Comparison of ENCODE assay signal across 1 cellular context in the genomic region with DNA sequence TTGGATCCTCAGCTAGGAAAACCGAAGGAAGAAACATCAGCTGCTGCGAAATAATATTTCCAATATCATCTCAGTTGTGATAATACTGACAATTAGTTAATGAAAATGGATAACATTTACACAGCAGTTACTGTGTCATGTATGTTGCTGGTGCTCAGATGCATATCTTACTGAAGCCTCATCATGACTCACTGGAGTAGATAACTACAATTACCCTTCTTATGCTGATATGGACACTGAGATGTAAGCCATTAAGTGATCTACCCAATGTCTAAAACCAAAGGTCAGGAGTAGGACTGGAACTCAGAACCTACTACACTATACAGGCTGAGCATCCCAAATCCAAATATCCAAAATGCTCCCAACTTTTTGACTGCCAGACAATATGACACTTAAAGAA.
TF ChIP-seq lines count a peak whose summit lies in the region.

No MANE protein-coding gene starts in this region.

TF ChIP-seq in GM23338, 12 proteins besides CTCF, POLR2A, EP300 and RAD21 (continued from another document):
- TF ChIP-seq, protein P1, sequence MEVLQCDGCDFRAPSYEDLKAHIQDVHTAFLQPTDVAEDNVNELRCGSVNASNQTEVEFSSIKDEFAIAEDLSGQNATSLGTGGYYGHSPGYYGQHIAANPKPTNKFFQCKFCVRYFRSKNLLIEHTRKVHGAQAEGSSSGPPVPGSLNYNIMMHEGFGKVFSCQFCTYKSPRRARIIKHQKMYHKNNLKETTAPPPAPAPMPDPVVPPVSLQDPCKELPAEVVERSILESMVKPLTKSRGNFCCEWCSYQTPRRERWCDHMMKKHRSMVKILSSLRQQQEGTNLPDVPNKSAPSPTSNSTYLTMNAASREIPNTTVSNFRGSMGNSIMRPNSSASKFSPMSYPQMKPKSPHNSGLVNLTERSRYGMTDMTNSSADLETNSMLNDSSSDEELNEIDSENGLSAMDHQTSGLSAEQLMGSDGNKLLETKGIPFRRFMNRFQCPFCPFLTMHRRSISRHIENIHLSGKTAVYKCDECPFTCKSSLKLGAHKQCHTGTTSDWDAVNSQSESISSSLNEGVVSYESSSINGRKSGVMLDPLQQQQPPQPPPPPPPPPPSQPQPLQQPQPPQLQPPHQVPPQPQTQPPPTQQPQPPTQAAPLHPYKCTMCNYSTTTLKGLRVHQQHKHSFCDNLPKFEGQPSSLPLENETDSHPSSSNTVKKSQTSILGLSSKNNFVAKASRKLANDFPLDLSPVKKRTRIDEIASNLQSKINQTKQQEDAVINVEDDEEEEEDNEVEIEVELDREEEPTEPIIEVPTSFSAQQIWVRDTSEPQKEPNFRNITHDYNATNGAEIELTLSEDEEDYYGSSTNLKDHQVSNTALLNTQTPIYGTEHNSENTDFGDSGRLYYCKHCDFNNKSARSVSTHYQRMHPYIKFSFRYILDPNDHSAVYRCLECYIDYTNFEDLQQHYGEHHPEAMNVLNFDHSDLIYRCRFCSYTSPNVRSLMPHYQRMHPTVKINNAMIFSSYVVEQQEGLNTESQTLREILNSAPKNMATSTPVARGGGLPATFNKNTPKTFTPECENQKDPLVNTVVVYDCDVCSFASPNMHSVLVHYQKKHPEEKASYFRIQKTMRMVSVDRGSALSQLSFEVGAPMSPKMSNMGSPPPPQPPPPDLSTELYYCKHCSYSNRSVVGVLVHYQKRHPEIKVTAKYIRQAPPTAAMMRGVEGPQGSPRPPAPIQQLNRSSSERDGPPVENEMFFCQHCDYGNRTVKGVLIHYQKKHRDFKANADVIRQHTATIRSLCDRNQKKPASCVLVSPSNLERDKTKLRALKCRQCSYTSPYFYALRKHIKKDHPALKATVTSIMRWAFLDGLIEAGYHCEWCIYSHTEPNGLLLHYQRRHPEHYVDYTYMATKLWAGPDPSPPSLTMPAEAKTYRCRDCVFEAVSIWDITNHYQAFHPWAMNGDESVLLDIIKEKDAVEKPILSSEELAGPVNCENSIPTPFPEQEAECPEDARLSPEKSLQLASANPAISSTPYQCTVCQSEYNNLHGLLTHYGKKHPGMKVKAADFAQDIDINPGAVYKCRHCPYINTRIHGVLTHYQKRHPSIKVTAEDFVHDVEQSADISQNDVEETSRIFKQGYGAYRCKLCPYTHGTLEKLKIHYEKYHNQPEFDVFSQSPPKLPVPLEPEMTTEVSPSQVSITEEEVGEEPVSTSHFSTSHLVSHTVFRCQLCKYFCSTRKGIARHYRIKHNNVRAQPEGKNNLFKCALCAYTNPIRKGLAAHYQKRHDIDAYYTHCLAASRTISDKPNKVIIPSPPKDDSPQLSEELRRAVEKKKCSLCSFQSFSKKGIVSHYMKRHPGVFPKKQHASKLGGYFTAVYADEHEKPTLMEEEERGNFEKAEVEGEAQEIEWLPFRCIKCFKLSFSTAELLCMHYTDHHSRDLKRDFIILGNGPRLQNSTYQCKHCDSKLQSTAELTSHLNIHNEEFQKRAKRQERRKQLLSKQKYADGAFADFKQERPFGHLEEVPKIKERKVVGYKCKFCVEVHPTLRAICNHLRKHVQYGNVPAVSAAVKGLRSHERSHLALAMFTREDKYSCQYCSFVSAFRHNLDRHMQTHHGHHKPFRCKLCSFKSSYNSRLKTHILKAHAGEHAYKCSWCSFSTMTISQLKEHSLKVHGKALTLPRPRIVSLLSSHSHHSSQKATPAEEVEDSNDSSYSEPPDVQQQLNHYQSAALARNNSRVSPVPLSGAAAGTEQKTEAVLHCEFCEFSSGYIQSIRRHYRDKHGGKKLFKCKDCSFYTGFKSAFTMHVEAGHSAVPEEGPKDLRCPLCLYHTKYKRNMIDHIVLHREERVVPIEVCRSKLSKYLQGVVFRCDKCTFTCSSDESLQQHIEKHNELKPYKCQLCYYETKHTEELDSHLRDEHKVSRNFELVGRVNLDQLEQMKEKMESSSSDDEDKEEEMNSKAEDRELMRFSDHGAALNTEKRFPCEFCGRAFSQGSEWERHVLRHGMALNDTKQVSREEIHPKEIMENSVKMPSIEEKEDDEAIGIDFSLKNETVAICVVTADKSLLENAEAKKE (CRISPR knock-in tag; IDR thresholded peaks at IDR 0.05): no peak
- TF ChIP-seq POLR2AphosphoS5 (IDR thresholded peaks at IDR 0.05; ENCODE audit: low read depth): no peak
- TF ChIP-seq, protein P2, sequence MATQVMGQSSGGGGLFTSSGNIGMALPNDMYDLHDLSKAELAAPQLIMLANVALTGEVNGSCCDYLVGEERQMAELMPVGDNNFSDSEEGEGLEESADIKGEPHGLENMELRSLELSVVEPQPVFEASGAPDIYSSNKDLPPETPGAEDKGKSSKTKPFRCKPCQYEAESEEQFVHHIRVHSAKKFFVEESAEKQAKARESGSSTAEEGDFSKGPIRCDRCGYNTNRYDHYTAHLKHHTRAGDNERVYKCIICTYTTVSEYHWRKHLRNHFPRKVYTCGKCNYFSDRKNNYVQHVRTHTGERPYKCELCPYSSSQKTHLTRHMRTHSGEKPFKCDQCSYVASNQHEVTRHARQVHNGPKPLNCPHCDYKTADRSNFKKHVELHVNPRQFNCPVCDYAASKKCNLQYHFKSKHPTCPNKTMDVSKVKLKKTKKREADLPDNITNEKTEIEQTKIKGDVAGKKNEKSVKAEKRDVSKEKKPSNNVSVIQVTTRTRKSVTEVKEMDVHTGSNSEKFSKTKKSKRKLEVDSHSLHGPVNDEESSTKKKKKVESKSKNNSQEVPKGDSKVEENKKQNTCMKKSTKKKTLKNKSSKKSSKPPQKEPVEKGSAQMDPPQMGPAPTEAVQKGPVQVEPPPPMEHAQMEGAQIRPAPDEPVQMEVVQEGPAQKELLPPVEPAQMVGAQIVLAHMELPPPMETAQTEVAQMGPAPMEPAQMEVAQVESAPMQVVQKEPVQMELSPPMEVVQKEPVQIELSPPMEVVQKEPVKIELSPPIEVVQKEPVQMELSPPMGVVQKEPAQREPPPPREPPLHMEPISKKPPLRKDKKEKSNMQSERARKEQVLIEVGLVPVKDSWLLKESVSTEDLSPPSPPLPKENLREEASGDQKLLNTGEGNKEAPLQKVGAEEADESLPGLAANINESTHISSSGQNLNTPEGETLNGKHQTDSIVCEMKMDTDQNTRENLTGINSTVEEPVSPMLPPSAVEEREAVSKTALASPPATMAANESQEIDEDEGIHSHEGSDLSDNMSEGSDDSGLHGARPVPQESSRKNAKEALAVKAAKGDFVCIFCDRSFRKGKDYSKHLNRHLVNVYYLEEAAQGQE (IDR thresholded peaks at IDR 0.05; ENCODE audit: unreplicated experiment): no peak
